1 cellular context compared by ENCODE assay signal in genomic region chr3:143119009-143119914, GRCh38.
A peak's percentile ranks its signal among the peaks of the same experiment; 100 is the strongest.
TF ChIP-seq lines count a peak whose summit lies in the region.

Gene CHST2, plus strand, starts transcription at chr3:143119771. Its CDS starts 1,046 bp downstream, at chr3:143120817.

TF ChIP-seq in H1, 55 proteins besides CTCF, POLR2A, EP300 and RAD21 (continued from another document):
- TF ChIP-seq TBP (IDR thresholded peaks at IDR 0.05; ENCODE audit: low read depth, low read length) (0 out of 2 replicates have a peak, but pooled peaks have one; percentile 11), CREB1 (IDR thresholded peaks at IDR 0.05) (peak; percentile 38; the same call in 1 of the 2 replicates), USF2 (IDR thresholded peaks at IDR 0.05; ENCODE audit: low read length) (no peak), E2F6 (IDR thresholded peaks at IDR 0.05) (peak; percentile 11; the same call in 1 of the 2 replicates), RBBP5 (IDR thresholded peaks at IDR 0.05; ENCODE audit: borderline replicate concordance, low read depth, low read length) (peak; percentile 82), YY1 (IDR thresholded peaks at IDR 0.05; ENCODE audit: low read depth, low read length) (0 out of 2 replicates have a peak, but pooled peaks have one; percentile 28), TAF7 (optimal IDR thresholded peaks at IDR 0.05; ENCODE audit: borderline replicate concordance, low read depth, low read length) (no peak), BACH1 (IDR thresholded peaks at IDR 0.05; ENCODE audit: low read length) (0 out of 2 replicates have a peak, but pooled peaks have one; percentile 2), TAF1 (IDR thresholded peaks at IDR 0.05; ENCODE audit: low read depth, low read length) (peak; percentile 60), SIN3A (conservative IDR thresholded peaks at IDR 0.05 in 1 of 2, IDR thresholded peaks at IDR 0.05 in 1 of 2; ENCODE audit: low read depth in 1 of 2, low read length in 2 of 2) (no peak), ASH2L (IDR thresholded peaks at IDR 0.05; ENCODE audit: low read length) (peak; percentile 70), TEAD4 (IDR thresholded peaks at IDR 0.05; ENCODE audit: low read depth, low read length) (no peak), SAP30 (IDR thresholded peaks at IDR 0.05; ENCODE audit: insufficient read depth, insufficient replicate concordance, low read length) (peak; percentile 35), JUN (IDR thresholded peaks at IDR 0.05; ENCODE audit: low read depth, low read length) (no peak), SP2 (IDR thresholded peaks at IDR 0.05; ENCODE audit: low read length) (peak; percentile 12; the same call in 1 of the 2 replicates), GABPA (IDR thresholded peaks at IDR 0.05; ENCODE audit: borderline replicate concordance, insufficient read depth, low read length) (no peak), EGR1 (IDR thresholded peaks at IDR 0.05; ENCODE audit: borderline replicate concordance, low read depth, low read length) (no peak)
